ENCODE assay signal across 17 cellular contexts in the genomic region with DNA sequence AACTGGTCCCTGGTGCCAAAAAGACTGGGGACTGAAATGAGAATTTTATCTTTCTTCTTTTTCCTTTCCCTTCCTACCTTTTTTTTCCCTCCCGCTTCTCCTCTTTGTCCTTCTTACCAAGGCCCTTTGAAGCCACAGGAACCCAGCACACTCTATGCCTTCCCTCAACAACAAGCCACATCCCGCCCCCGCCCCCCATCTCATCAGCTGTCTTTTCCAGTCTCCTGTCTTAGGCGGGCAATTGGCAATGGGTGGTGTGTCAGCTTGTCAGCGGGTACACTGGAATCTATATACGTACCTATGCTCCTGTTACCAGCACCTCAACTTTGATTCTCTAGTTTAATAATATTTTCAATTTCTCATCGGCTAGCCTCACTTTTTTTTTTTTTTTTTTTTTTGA. TPM values are rescaled to one million over a fixed set of nuclear protein-coding genes. Genes with fewer than 3 reads are reported as not detected.
DNase-seq lines count a peak whose midpoint lies in the region; ATAC-seq, FAIRE-seq and TF ChIP-seq lines count a peak whose summit lies in the region.
"Had no signal": no experiment of that assay in that cellular context is flagged by ENCODE, and none has a peak within 500 bp of the region (broad histone marks: within the 10 kb centered on the region; RNA-seq: fewer than 3 reads in every experiment).

No MANE protein-coding gene starts in this region.

- H3K9me3 Mint-ChIP-seq in CD8-positive, alpha-beta T cell, result no peaks in the 10 kb centered on the region
- no peaks in the 10 kb centered on the region for H3K9me3 Mint-ChIP-seq in activated naive CD4-positive, alpha-beta T cell treated with anti-CD3 and anti-CD28 coated beads, Interleukin-2, amount 50 U/mL, for 24 hours
- H3K9me3 Mint-ChIP-seq: IgD-negative memory B cell had no signal

- no peaks in the 10 kb centered on the region for H3K27me3 Mint-ChIP-seq in CD8-positive, alpha-beta T cell (ENCODE audit: low read depth)
- no peaks in the 10 kb centered on the region for H3K27me3 Mint-ChIP-seq in activated naive CD4-positive, alpha-beta T cell treated with anti-CD3 and anti-CD28 coated beads, Interleukin-2, amount 50 U/mL, for 24 hours
- H3K27me3 Mint-ChIP-seq: IgD-negative memory B cell, naive B cell had no signal

- intact Hi-C loops in CD8-positive, alpha-beta T cell (cut with DNase I, micrococcal nuclease), result loop anchor here in 1 of 2 experiments (1.0 kb wide), 1 partner anchor 11 kb away; no protein-coding TSS in a partner anchor

- H3K27ac Mint-ChIP-seq in CD8-positive, alpha-beta T cell, result peak overlapping the region; percentile 84
- peak overlapping the region; percentile 92 for H3K27ac Mint-ChIP-seq in activated naive CD4-positive, alpha-beta T cell treated with anti-CD3 and anti-CD28 coated beads, Interleukin-2, amount 50 U/mL, for 24 hours

- H3K4me3 Mint-ChIP-seq in CD8-positive, alpha-beta T cell, result peak overlapping the region; percentile 53
- peak overlapping the region; percentile 42 for H3K4me3 Mint-ChIP-seq in activated naive CD4-positive, alpha-beta T cell treated with anti-CD3 and anti-CD28 coated beads, Interleukin-2, amount 50 U/mL, for 24 hours
- H3K4me3 Mint-ChIP-seq: IgD-negative memory B cell had no signal

- H3K27ac ChIP-seq in CD8-positive, alpha-beta T cell (ENCODE audit: low read depth, low read length), result no peak overlapping the region
- peak overlapping the region; percentile 97 for H3K27ac ChIP-seq in SJCRH30
- H3K27ac ChIP-seq in neutrophil, result peak overlapping the region; percentile 90
- H3K27ac ChIP-seq: epithelial cell of prostate, right atrium auricular region had no signal

- H3K36me3 Mint-ChIP-seq in CD8-positive, alpha-beta T cell, result no peaks in the 10 kb centered on the region
- H3K36me3 Mint-ChIP-seq in activated naive CD4-positive, alpha-beta T cell treated with anti-CD3 and anti-CD28 coated beads, Interleukin-2, amount 50 U/mL, for 24 hours, result no peaks in the 10 kb centered on the region
- H3K36me3 Mint-ChIP-seq: naive B cell had no signal

- no peaks in the 10 kb centered on the region for H3K36me3 ChIP-seq in CD8-positive, alpha-beta T cell (ENCODE audit: insufficient read depth, low read length)
- H3K36me3 ChIP-seq in SJCRH30, result no peaks in the 10 kb centered on the region
- H3K36me3 ChIP-seq in neutrophil, result no peaks in the 10 kb centered on the region
- H3K36me3 ChIP-seq: right atrium auricular region had no signal

- H3K27me3 ChIP-seq in CD8-positive, alpha-beta T cell (ENCODE audit: insufficient read depth, low read length), result no peaks in the 10 kb centered on the region
- no peaks in the 10 kb centered on the region for H3K27me3 ChIP-seq in SJCRH30
- no peaks in the 10 kb centered on the region for H3K27me3 ChIP-seq in neutrophil
- H3K27me3 ChIP-seq: right atrium auricular region had no signal

- no peaks in the 10 kb centered on the region for H3K9me3 ChIP-seq in CD8-positive, alpha-beta T cell (ENCODE audit: low read length)
- H3K9me3 ChIP-seq in SJCRH30 (replicated peaks), result no peaks in the 10 kb centered on the region
- no peaks in the 10 kb centered on the region for H3K9me3 ChIP-seq in neutrophil
- H3K9me3 ChIP-seq: right atrium auricular region had no signal

- no peak for TF ChIP-seq CTCF in CD8-positive, alpha-beta T cell (IDR thresholded peaks at IDR 0.05)
- TF ChIP-seq CTCF in neutrophil (IDR thresholded peaks at IDR 0.05), result no peak

- FAIRE-seq in frontal cortex (lab: Jason Lieb, UNC), result no peak
- FAIRE-seq: colon had no signal

- POLR2A ChIA-PET in CD8-positive, alpha-beta T cell (lab: Charles Lee), result interaction anchor here (0.7 to 1.2 kb wide), 3 partner anchors 11 to 56 kb away, joined by 3 to 5 read pairs (median 4); a partner anchor contains a TSS

- peaks cover 72% of the 10 kb centered on the region for H3K4me1 Mint-ChIP-seq in CD8-positive, alpha-beta T cell (ENCODE audit: low read depth)
- peaks cover 80% of the 10 kb centered on the region for H3K4me1 Mint-ChIP-seq in activated naive CD4-positive, alpha-beta T cell treated with anti-CD3 and anti-CD28 coated beads, Interleukin-2, amount 50 U/mL, for 24 hours

- CTCF ChIA-PET in CD8-positive, alpha-beta T cell (lab: Charles Lee), result interaction anchor here (1.1 kb wide), 1 partner anchor 75 kb away, joined by 3 read pairs; no protein-coding TSS in a partner anchor

- H3K4me1 ChIP-seq in CD8-positive, alpha-beta T cell (ENCODE audit: insufficient read depth, low read length), result peaks cover 69% of the 10 kb centered on the region
- H3K4me1 ChIP-seq in SJCRH30, result peaks cover 53% of the 10 kb centered on the region
- peaks cover 76 to 82% of the 10 kb centered on the region in 2 experiments for H3K4me1 ChIP-seq in neutrophil (ENCODE audit: control insufficient read depth in 1 of 2, insufficient read depth in 1 of 2, low read depth in 1 of 2, low read length in 1 of 2)

- peak; percentile 40 for ATAC-seq in CD8-positive, alpha-beta T cell
- no peak for ATAC-seq in GM18868 (IDR thresholded peaks at IDR 0.05; ENCODE audit: unreplicated experiment)

- DNase-seq in CD8-positive, alpha-beta T cell, result peak in 2 of 7 experiments; percentile 24 to 38
- DNase-seq in SJCRH30, result peak; percentile 92 to 99
- no peak for DNase-seq in amniotic stem cell (lab: John Stamatoyannopoulos, UW)
- no peak for DNase-seq in SW480 (ENCODE audit: low spot score)
- DNase-seq in frontal cortex (ENCODE audit: low spot score in 2 of 2), result no peak
- DNase-seq: aorta, HCEC 1CT, naive B cell, NCI-H1092, SHP77 had no signal

- no peak overlapping the region for H3K4me3 ChIP-seq in CD8-positive, alpha-beta T cell (ENCODE audit: low read depth, low read length)
- peak overlapping the region; percentile 49 for H3K4me3 ChIP-seq in SJCRH30
- no peak overlapping the region for H3K4me3 ChIP-seq in neutrophil (ENCODE audit: low read depth in 1 of 2, low read length in 1 of 2)
- H3K4me3 ChIP-seq: right atrium auricular region had no signal

RNA-seq across cellular contexts. Expression of a gene that starts 56.3 kb away (rescaled TPM):
- 100 to 1,000 TPM; 615 to 669 TPM for total RNA-seq in CD8-positive, alpha-beta T cell
- 64.8 and 82.6 TPM in 2 replicates for total RNA-seq in SJCRH30 (2014; rRNA removed; shearing (Covaris generic))
- 108 TPM for total RNA-seq in frontal cortex

Comparison
In these comparisons a context has a peak if more than half of its experiments do, and no peak if none do; other contexts are left out.
1. DNase-seq: peak in SJCRH30 (2 of 2); none in amniotic stem cell (single experiment), SW480 (single experiment) and frontal cortex (0 of 2).